Comparison of ENCODE assay signal across 22 cellular contexts in genomic region chr17:81648707-81649085, GRCh38. TPM values are rescaled to one million over a fixed set of nuclear protein-coding genes. Genes with fewer than 3 reads are reported as not detected.
DNase-seq lines count a peak whose midpoint lies in the region; ATAC-seq, FAIRE-seq and TF ChIP-seq lines count a peak whose summit lies in the region.
"Had no signal": no experiment of that assay in that cellular context is flagged by ENCODE, and none has a peak within 500 bp of the region (broad histone marks: within the 10 kb centered on the region; RNA-seq: fewer than 3 reads in every experiment).

No MANE protein-coding gene starts in this region.

- peak overlapping the region; percentile 67 for H3K4me3 Mint-ChIP-seq in GM23338
- no peak overlapping the region for H3K4me3 Mint-ChIP-seq in activated naive CD4-positive, alpha-beta T cell treated with anti-CD3 and anti-CD28 coated beads, Interleukin-2, amount 10 ng/mL, durations not matched to agents 7 days and 5 days

- H2BK120ac ChIP-seq in mesendoderm (ENCODE audit: low read depth, low read length), result no peak overlapping the region

- H3K9me3 Mint-ChIP-seq in GM23338, result peaks cover 9% of the 10 kb centered on the region; the same call in 1 of the 3 replicates
- H3K9me3 Mint-ChIP-seq in activated naive CD4-positive, alpha-beta T cell treated with anti-CD3 and anti-CD28 coated beads, Interleukin-2, amount 10 ng/mL, durations not matched to agents 7 days and 5 days, result peaks cover 6% of the 10 kb centered on the region

- 75% methylated on average over 14 of the region's 14 CpGs for WGBS in HUES64
- WGBS in mesendoderm (ENCODE audit: extremely low coverage, insufficient coverage, low lambda C conversion rate), result no CpG with 5 or more reads among the region's 14 CpGs
- 66 to 74% (median 70%) methylated on average over 14 of the region's 14 CpGs for WGBS in small intestine, 3 donors

- no peak overlapping the region for H3K18ac ChIP-seq in mesendoderm (ENCODE audit: low read length)

- peaks cover 14% of the 10 kb centered on the region for H3K4me1 Mint-ChIP-seq in GM23338
- H3K4me1 Mint-ChIP-seq in activated naive CD4-positive, alpha-beta T cell treated with anti-CD3 and anti-CD28 coated beads, Interleukin-2, amount 10 ng/mL, durations not matched to agents 7 days and 5 days, result peaks cover 12% of the 10 kb centered on the region

- H4K20me1 ChIP-seq in GM23338 (replicated peaks; ENCODE audit: insufficient read depth), result no peaks in the 10 kb centered on the region

- peak overlapping the region; percentile 97 for H2AFZ ChIP-seq in GM23338
- H2AFZ ChIP-seq: GM23248 had no signal

- no peak overlapping the region for H3K27ac Mint-ChIP-seq in GM23338
- no peak overlapping the region for H3K27ac Mint-ChIP-seq in activated naive CD4-positive, alpha-beta T cell treated with anti-CD3 and anti-CD28 coated beads, Interleukin-2, amount 10 ng/mL, durations not matched to agents 7 days and 5 days
- H3K27ac Mint-ChIP-seq: CD4-positive, CD25-positive, alpha-beta regulatory T cell had no signal

- DNase-seq in GM23338 (ENCODE audit: low spot score), result peak; percentile 81
- DNase-seq in erythroblast (lab: John Stamatoyannopoulos, UW), result peak; percentile 17 to 25
- DNase-seq in mesendoderm, result no peak
- no peak for DNase-seq in small intestine
- no peak for DNase-seq in activated naive CD4-positive, alpha-beta T cell treated with anti-CD3 and anti-CD28 coated beads, Interleukin-2, amount 10 ng/mL, durations not matched to agents 7 days and 5 days
- DNase-seq in tibial artery, result no peak
- DNase-seq in effector CD4-positive, alpha-beta T cell, result no peak
- DNase-seq: CD4-positive, CD25-positive, alpha-beta regulatory T cell; COR-L47; DMS79; MG63; NCI-H1417; NCI-H1694 treated with DMSO at 0.1 percent for 48 hours; NCI-H2107; NCI-H446 treated with DMSO at 0.1 percent for 48 hours; NCI-H69; SIG-M5 had no signal

- no peak overlapping the region for H4K8ac ChIP-seq in mesendoderm (ENCODE audit: low read depth, low read length)

- peak overlapping the region; percentile 25; the same call in 1 of the 2 replicates for H3K9ac ChIP-seq in HUES64 (ENCODE audit: low read depth, low read length)
- H3K9ac ChIP-seq in mesendoderm (ENCODE audit: low read length), result peak overlapping the region; percentile 53
- H3K9ac ChIP-seq: GM23248, SK-N-SH had no signal

- H3K27me3 Mint-ChIP-seq in GM23338 (ENCODE audit: insufficient read depth, low read depth, poor library complexity), result peaks cover 37% of the 10 kb centered on the region
- peaks cover 62% of the 10 kb centered on the region for H3K27me3 Mint-ChIP-seq in activated naive CD4-positive, alpha-beta T cell treated with anti-CD3 and anti-CD28 coated beads, Interleukin-2, amount 10 ng/mL, durations not matched to agents 7 days and 5 days

- no peak overlapping the region for H2BK5ac ChIP-seq in mesendoderm (ENCODE audit: low read length)

- H3K4me1 ChIP-seq in GM23338 (ENCODE audit: insufficient read depth) (peaks cover 23% of the 10 kb centered on the region), HUES64 (ENCODE audit: insufficient read depth, low read length) (peaks cover 4% of the 10 kb centered on the region), mesendoderm (ENCODE audit: control insufficient read depth, low read depth, low read length) (peaks cover 4% of the 10 kb centered on the region), small intestine (ENCODE audit: control insufficient read depth in 2 of 2, insufficient read depth in 1 of 2, low read depth in 1 of 2, low read length in 1 of 2) (no peaks in the 10 kb centered on the region), tibial artery (peaks cover 0 to 10% (median 0%) of the 10 kb centered on the region in 4 donors)

- peak overlapping the region; percentile 84 for H3K4me2 ChIP-seq in GM23338
- no peak overlapping the region for H3K4me2 ChIP-seq in mesendoderm (ENCODE audit: low read length)
- H3K4me2 ChIP-seq: SK-N-SH had no signal

- no peak for FAIRE-seq in small intestine (lab: Jason Lieb, UNC)

- intact Hi-C loops in tibial artery (cut with DNase I; ENCODE audit: low total_unique reads), result no loop called here

- no peak overlapping the region for H3K4ac ChIP-seq in mesendoderm (ENCODE audit: low read depth, low read length)

- H3K9me2 ChIP-seq in GM23338 (ENCODE audit: insufficient read depth), result no peaks in the 10 kb centered on the region
- H3K9me2 ChIP-seq: SK-N-SH had no signal

- H3K23ac ChIP-seq in mesendoderm (ENCODE audit: low read length), result no peak overlapping the region

- peak; percentile 39 for ATAC-seq in GM23338
- ATAC-seq: Panc1 had no signal

- peak overlapping the region; percentile 58 for H3K4me3 ChIP-seq in GM23338
- peak overlapping the region; percentile 38 for H3K4me3 ChIP-seq in HUES64 (ENCODE audit: low read length)
- no peak overlapping the region for H3K4me3 ChIP-seq in mesendoderm (ENCODE audit: low read length)
- H3K4me3 ChIP-seq in small intestine (ENCODE audit: low read depth in 1 of 2, low read length in 2 of 2), result no peak overlapping the region
- H3K4me3 ChIP-seq in tibial artery, result no peak overlapping the region
- H3K4me3 ChIP-seq: MG63 had no signal

- H3K79me2 ChIP-seq in GM23338 (replicated peaks; ENCODE audit: insufficient read depth) (no peaks in the 10 kb centered on the region), mesendoderm (ENCODE audit: control insufficient read depth, insufficient read depth, low read length) (no peaks in the 10 kb centered on the region)

- no peak overlapping the region for H3K27ac ChIP-seq in GM23338 (ENCODE audit: low read depth)
- H3K27ac ChIP-seq in HUES64 (ENCODE audit: low read depth, low read length), result no peak overlapping the region
- no peak overlapping the region for H3K27ac ChIP-seq in mesendoderm (ENCODE audit: low read depth, low read length)
- H3K27ac ChIP-seq in small intestine (ENCODE audit: low read depth in 1 of 2, low read length in 1 of 2), result no peak overlapping the region
- H3K27ac ChIP-seq in tibial artery, result no peak overlapping the region
- H3K27ac ChIP-seq: GM23248 had no signal

- H3K9me3 ChIP-seq in HUES64 (ENCODE audit: insufficient read depth, low read depth, low read length) (no peaks in the 10 kb centered on the region; the same call in none of the 2 replicates), small intestine (ENCODE audit: control insufficient read depth, low read depth) (no peaks in the 10 kb centered on the region), tibial artery (no peaks in the 10 kb centered on the region)

- H3K56ac ChIP-seq in mesendoderm (ENCODE audit: low read length), result peak overlapping the region; percentile 78

- H3K36me3 Mint-ChIP-seq in GM23338 (ENCODE audit: low read depth), result no peaks in the 10 kb centered on the region
- H3K36me3 Mint-ChIP-seq in activated naive CD4-positive, alpha-beta T cell treated with anti-CD3 and anti-CD28 coated beads, Interleukin-2, amount 10 ng/mL, durations not matched to agents 7 days and 5 days, result peaks cover 4% of the 10 kb centered on the region
- H3K36me3 Mint-ChIP-seq: CD4-positive, CD25-positive, alpha-beta regulatory T cell had no signal

- no peak overlapping the region for H2AK5ac ChIP-seq in mesendoderm (ENCODE audit: low read length)

- no peaks in the 10 kb centered on the region for H3K36me3 ChIP-seq in GM23338 (ENCODE audit: insufficient read depth)
- H3K36me3 ChIP-seq in HUES64 (ENCODE audit: insufficient read depth, low read length), result no peaks in the 10 kb centered on the region
- H3K36me3 ChIP-seq in mesendoderm (ENCODE audit: control insufficient read depth, insufficient read depth, low read length), result no peaks in the 10 kb centered on the region
- no peaks in the 10 kb centered on the region for H3K36me3 ChIP-seq in small intestine (ENCODE audit: control insufficient read depth in 2 of 2, insufficient read depth in 2 of 2, low read length in 2 of 2)
- peaks cover 0 to 3% (median 0%) of the 10 kb centered on the region in 3 donors for H3K36me3 ChIP-seq in tibial artery
- H3K36me3 ChIP-seq: MG63 had no signal

- H4K5ac ChIP-seq in mesendoderm (ENCODE audit: low read length), result no peak overlapping the region

- H3K27me3 ChIP-seq in GM23338 (ENCODE audit: insufficient read depth) (peaks cover 34% of the 10 kb centered on the region), HUES64 (ENCODE audit: insufficient read depth, low read length) (peaks cover 32% of the 10 kb centered on the region), mesendoderm (ENCODE audit: insufficient read depth, low read length, poor library complexity) (peaks cover 5% of the 10 kb centered on the region), small intestine (ENCODE audit: control insufficient read depth in 2 of 2, insufficient read depth in 2 of 2, low read length in 2 of 2) (peaks cover 8 to 15% of the 10 kb centered on the region in 2 donors), tibial artery (peaks cover 0 to 72% of the 10 kb centered on the region in 2 donors)
- H3K27me3 ChIP-seq: MG63 had no signal

- CTCF ChIA-PET in activated naive CD4-positive, alpha-beta T cell treated with anti-CD3 and anti-CD28 coated beads, Interleukin-2, amount 10 ng/mL, durations not matched to agents 7 days and 5 days (lab: Charles Lee), result interaction anchor here (0.7 kb wide), 1 partner anchor 1393 kb away, joined by 3 read pairs; no protein-coding TSS in a partner anchor

- TF ChIP-seq POLR2A in erythroblast (IDR thresholded peaks at IDR 0.05; ENCODE audit: low read length), result no peak

- peaks cover 13% of the 10 kb centered on the region; the same call in 1 of the 2 replicates for H3F3A ChIP-seq in GM23338 (replicated peaks; ENCODE audit: low read depth)

- H2BK15ac ChIP-seq in mesendoderm (replicated peaks; ENCODE audit: low read depth), result no peak overlapping the region

- TF ChIP-seq CTCF in GM23338 (conservative IDR thresholded peaks at IDR 0.05; ENCODE audit: low read depth in 2 of 2) (no peak), tibial artery (IDR thresholded peaks at IDR 0.05) (no peak)

- H3K79me1 ChIP-seq in mesendoderm (ENCODE audit: low read length), result no peaks in the 10 kb centered on the region

RNA-seq across cellular contexts. Expression of gene PDE6G, which starts 7.6 kb away (rescaled TPM):
- total RNA-seq in GM23338 (2014; rRNA removed; shearing (Covaris generic)), result 4.0 and 5.5 TPM in 2 replicates
- polyA plus RNA-seq in GM23338 (2016; fragmentation: Nextera tagmentation; extraction: Ambion mirVana), result 9.0 and 11.4 TPM in 2 replicates
- 6.4 TPM for polyA plus RNA-seq in HUES64 (2013, experiment 1 of 2)
- 5.6 TPM for polyA plus RNA-seq in HUES64 (2013, experiment 2 of 2)
- 7.8 TPM for polyA plus RNA-seq in mesendoderm (2013, experiment 1 of 2)
- polyA plus RNA-seq in mesendoderm (2013, experiment 2 of 2), result 8.5 TPM
- 1 to 10 TPM in 2 of 3 donors, not detected in 1; 1.4 to 7.8 TPM for polyA plus RNA-seq in small intestine
- total RNA-seq: GM23248, LHCN-M2 had no signal
- polyA plus RNA-seq: GM23248 had no signal

RNA-seq across cellular contexts. Expression of gene TSPAN10, which starts 11.7 kb away (rescaled TPM):
- total RNA-seq in GM23338 (2014; rRNA removed; shearing (Covaris generic)), result 0.31 and 0.66 TPM in 2 replicates
- polyA plus RNA-seq in GM23338 (2016; fragmentation: Nextera tagmentation; extraction: Ambion mirVana), result 1.2 and 1.5 TPM in 2 replicates
- 1.1 TPM for polyA plus RNA-seq in HUES64 (2013, experiment 1 of 2)
- polyA plus RNA-seq in HUES64 (2013, experiment 2 of 2), result 1.5 TPM
- polyA plus RNA-seq in mesendoderm (2013, experiment 1 of 2), result 0.20 TPM
- 0.28 TPM for polyA plus RNA-seq in mesendoderm (2013, experiment 2 of 2)
- under 1 TPM in 1 of 3 donors, not detected in 2; 0.40 TPM for polyA plus RNA-seq in small intestine
- total RNA-seq: CD4-positive, CD25-positive, alpha-beta regulatory T cell had no signal

RNA-seq across cellular contexts. Expression of gene NPLOC4, which starts 11.8 kb away (rescaled TPM):
- total RNA-seq in GM23338 (2014; rRNA removed; shearing (Covaris generic)), result 54.3 and 79.1 TPM in 2 replicates
- polyA plus RNA-seq in GM23338 (2016; fragmentation: Nextera tagmentation; extraction: Ambion mirVana) (23.0 and 24.1 TPM in 2 replicates), small intestine (10 to 100 TPM; 33.0 to 34.4 (median 33.8) TPM)
- polyA plus RNA-seq in HUES64 (2013, experiment 1 of 2), result 49.1 TPM
- 47.0 TPM for polyA plus RNA-seq in HUES64 (2013, experiment 2 of 2)
- polyA plus RNA-seq in mesendoderm (2013, experiment 1 of 2), result 77.9 TPM
- polyA plus RNA-seq in mesendoderm (2013, experiment 2 of 2), result 88.4 TPM

RNA-seq across cellular contexts. Expression of gene OXLD1, which starts 17.7 kb away (rescaled TPM):
- 46.0 and 76.2 TPM in 2 replicates for total RNA-seq in GM23338 (2014; rRNA removed; shearing (Covaris generic))
- 64.9 and 73.0 TPM in 2 replicates for polyA plus RNA-seq in GM23338 (2016; fragmentation: Nextera tagmentation; extraction: Ambion mirVana)
- 26.7 TPM for polyA plus RNA-seq in HUES64 (2013, experiment 1 of 2)
- 28.5 TPM for polyA plus RNA-seq in HUES64 (2013, experiment 2 of 2)
- polyA plus RNA-seq in mesendoderm (2013, experiment 1 of 2), result 19.4 TPM
- polyA plus RNA-seq in mesendoderm (2013, experiment 2 of 2), result 20.6 TPM
- 10 to 100 TPM; 54.8 to 76.0 (median 75.7) TPM for polyA plus RNA-seq in small intestine

RNA-seq across cellular contexts. Expression of gene CCDC137, which starts 17.8 kb away (rescaled TPM):
- 22.3 and 26.1 TPM in 2 replicates for total RNA-seq in GM23338 (2014; rRNA removed; shearing (Covaris generic))
- polyA plus RNA-seq in GM23338 (2016; fragmentation: Nextera tagmentation; extraction: Ambion mirVana) (69.3 and 73.4 TPM in 2 replicates), small intestine (10 to 100 TPM; 18.1 to 89.2 (median 24.6) TPM)
- polyA plus RNA-seq in HUES64 (2013, experiment 1 of 2), result 37.7 TPM
- 32.3 TPM for polyA plus RNA-seq in HUES64 (2013, experiment 2 of 2)
- 49.0 TPM for polyA plus RNA-seq in mesendoderm (2013, experiment 1 of 2)
- 48.4 TPM for polyA plus RNA-seq in mesendoderm (2013, experiment 2 of 2)

Comparison
In these comparisons a context has a peak if more than half of its experiments do, and no peak if none do; other contexts are left out.
1. DNase-seq: peak in GM23338 (single experiment) and erythroblast (2 of 2); none in mesendoderm (single experiment), small intestine (single experiment), activated naive CD4-positive, alpha-beta T cell treated with anti-CD3 and anti-CD28 coated beads, Interleukin-2, amount 10 ng/mL, durations not matched to agents 7 days and 5 days (single experiment), tibial artery (0 of 2) and effector CD4-positive, alpha-beta T cell (single experiment).
2. H3K4me3 ChIP-seq: peak in GM23338 (single experiment) and HUES64 (single experiment); none in mesendoderm (single experiment), small intestine (0 of 2) and tibial artery (0 of 2).